8 cellular contexts compared by ENCODE assay signal in the genomic region with DNA sequence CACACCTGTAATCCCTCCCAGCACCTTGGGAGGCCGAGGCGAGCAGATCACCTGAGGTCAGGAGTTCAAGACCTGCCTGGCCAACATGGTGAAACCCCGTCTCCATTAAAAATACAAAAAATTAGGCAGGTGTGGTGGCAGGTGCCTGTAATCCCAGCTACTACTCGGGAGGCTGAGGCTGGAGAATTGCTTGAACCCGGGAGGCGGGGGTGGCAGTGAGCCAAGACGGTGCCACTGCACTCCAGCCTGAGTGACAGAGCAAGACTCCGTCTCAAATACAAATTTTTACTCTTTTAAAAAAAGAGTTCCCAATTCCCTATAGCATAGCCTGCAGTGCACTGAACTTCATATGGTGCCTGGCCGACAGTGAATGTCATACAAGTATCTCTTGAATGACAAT. TPM values are rescaled to one million over a fixed set of nuclear protein-coding genes. Genes with fewer than 3 reads are reported as not detected.
DNase-seq lines count a peak whose midpoint lies in the region; TF ChIP-seq lines count a peak whose summit lies in the region.
"Not testable (repeated sequence)": the region's sequence is repeated elsewhere in the genome, so short reads cannot be mapped to it uniquely, and the experiment has no call there.

No MANE protein-coding gene starts in this region.

- H3K23ac ChIP-seq in H9 (ENCODE audit: insufficient read length, low read depth, low read length): not testable (repeated sequence)

- not testable (repeated sequence) for H3K9ac ChIP-seq in H9 (ENCODE audit: extremely low read depth, insufficient read length, low read length); skeletal muscle satellite cell (ENCODE audit: low read depth, low read length)
- 0 out of 2 replicates have a peak overlapping the region, but pooled peaks have one; percentile 94 for H3K9ac ChIP-seq in OCI-LY3 (ENCODE audit: low read length)

- not testable (repeated sequence) for H3K36me3 Mint-ChIP-seq in H9 (ENCODE audit: insufficient read depth in 1 of 3, low read depth in 3 of 3)
- peaks cover 24% of the 10 kb centered on the region for H3K36me3 Mint-ChIP-seq in activated CD4-positive, alpha-beta memory T cell treated with anti-CD3 and anti-CD28 coated beads, Interleukin-2, amount 10 ng/mL, durations not matched to agents 7 days and 5 days (ENCODE audit: low read depth)
- H3K36me3 Mint-ChIP-seq in brain: peaks cover 19% of the 10 kb centered on the region

- no CpG with 5 or more reads among the region's 9 CpGs for WGBS in H9 (ENCODE audit: extremely low coverage, insufficient read length, low lambda C conversion rate)

- H4K20me1 ChIP-seq in H9 (ENCODE audit: control insufficient read depth, insufficient read depth, insufficient read length): not testable (repeated sequence)
- peaks cover 64% of the 10 kb centered on the region for H4K20me1 ChIP-seq in OCI-LY3 (ENCODE audit: insufficient read depth, low read length)

- H3K4me1 Mint-ChIP-seq in H9 (peaks cover 19 to 28% of the 10 kb centered on the region in 2 experiments), brain (peaks cover 61% of the 10 kb centered on the region)
- H3K4me1 Mint-ChIP-seq in activated CD4-positive, alpha-beta memory T cell treated with anti-CD3 and anti-CD28 coated beads, Interleukin-2, amount 10 ng/mL, durations not matched to agents 7 days and 5 days: peaks cover 39% of the 10 kb centered on the region

- POLR2A ChIA-PET in AG04450 (lab: Yijun Ruan, JAX): not testable (repeated sequence)
- POLR2A ChIA-PET in activated CD4-positive, alpha-beta memory T cell treated with anti-CD3 and anti-CD28 coated beads, Interleukin-2, amount 10 ng/mL, durations not matched to agents 7 days and 5 days (lab: Charles Lee): interaction anchor here (2.3 kb wide), 1 partner anchor 9 kb away, joined by 6 read pairs; no protein-coding TSS in a partner anchor

- H4K91ac ChIP-seq in H9 (ENCODE audit: insufficient read length, low read depth, low read length): not testable (repeated sequence)

- not testable (repeated sequence) for H3T11ph ChIP-seq in H9 (ENCODE audit: low read length)

- H3K79me1 ChIP-seq in H9 (ENCODE audit: insufficient read depth, low read depth, low read length, poor library complexity, severe bottlenecking): not testable (repeated sequence)

- H2AFZ ChIP-seq in H9 (ENCODE audit: low read length); OCI-LY3 (ENCODE audit: low read depth, low read length): not testable (repeated sequence)

- H3K56ac ChIP-seq in H9 (ENCODE audit: insufficient read length, low read depth, low read length): not testable (repeated sequence)

- H3K27me3 ChIP-seq in AG04450 (ENCODE audit: control insufficient read depth, insufficient read depth, low read length); H9 (ENCODE audit: insufficient read depth, low read length); OCI-LY3 (ENCODE audit: low read depth, low read length); mononuclear cell (ENCODE audit: insufficient read depth, low read length); skeletal muscle satellite cell (ENCODE audit: control insufficient read depth, insufficient read depth, low read length): not testable (repeated sequence)

- H3K79me2 ChIP-seq in H9 (ENCODE audit: insufficient read depth, low read length): peaks cover 34% of the 10 kb centered on the region; the same call in 1 of the 2 replicates
- H3K79me2 ChIP-seq in OCI-LY3 (ENCODE audit: low read length): peaks cover 85% of the 10 kb centered on the region

- H3K4me1 ChIP-seq in H9 (ENCODE audit: insufficient read depth, low read length): not testable (repeated sequence)
- H3K4me1 ChIP-seq in OCI-LY3 (ENCODE audit: low read length) (peaks cover 24% of the 10 kb centered on the region), mononuclear cell (ENCODE audit: insufficient read depth, low read length) (peaks cover 35% of the 10 kb centered on the region), skeletal muscle satellite cell (ENCODE audit: control insufficient read depth, insufficient read depth, low read length) (peaks cover 16% of the 10 kb centered on the region)

- not testable (repeated sequence) for H4K5ac ChIP-seq in H9 (ENCODE audit: insufficient read length, low read depth, low read length)

- not testable (repeated sequence) for H3K14ac ChIP-seq in H9 (ENCODE audit: insufficient read depth, low read length)

- not testable (repeated sequence) for H4K8ac ChIP-seq in H9 (replicated peaks; ENCODE audit: insufficient read length, low read depth, low read length)

- H3K23me2 ChIP-seq in H9 (ENCODE audit: insufficient read length, low read depth, low read length, poor library complexity, severe bottlenecking): not testable (repeated sequence)

- H3K27ac Mint-ChIP-seq in H9; activated CD4-positive, alpha-beta memory T cell treated with anti-CD3 and anti-CD28 coated beads, Interleukin-2, amount 10 ng/mL, durations not matched to agents 7 days and 5 days: not testable (repeated sequence)
- H3K27ac Mint-ChIP-seq in brain: peak overlapping the region in 3 of 5 experiments; percentile 94 to 96 (median 96)

- not testable (repeated sequence) for TF ChIP-seq CTCF in AG04450 (IDR thresholded peaks at IDR 0.05; ENCODE audit: low read depth, low read length); H9 (conservative IDR thresholded peaks at IDR 0.05); OCI-LY3 (IDR thresholded peaks at IDR 0.05; ENCODE audit: low read depth, low read length); brain (conservative IDR thresholded peaks at IDR 0.05); fibroblast of mammary gland (conservative IDR thresholded peaks at IDR 0.05; ENCODE audit: control insufficient read depth, insufficient read depth, low read depth, low read length)

- DNase-seq in AG04450 (ENCODE audit: low read depth, low spot score); H9; activated CD4-positive, alpha-beta memory T cell treated with anti-CD3 and anti-CD28 coated beads, Interleukin-2, amount 10 ng/mL, durations not matched to agents 7 days and 5 days; fibroblast of mammary gland (ENCODE audit: low read depth): not testable (repeated sequence)

- not testable (repeated sequence) for H2BK5ac ChIP-seq in H9 (ENCODE audit: insufficient read length, low read length)

- CTCF ChIA-PET in AG04450 (lab: Charles Lee); activated CD4-positive, alpha-beta memory T cell treated with anti-CD3 and anti-CD28 coated beads, Interleukin-2, amount 10 ng/mL, durations not matched to agents 7 days and 5 days (lab: Charles Lee): not testable (repeated sequence)

- not testable (repeated sequence) for H2BK12ac ChIP-seq in H9 (ENCODE audit: insufficient read length, low read depth, low read length)

- not testable (repeated sequence) for H3K36me3 ChIP-seq in OCI-LY3 (replicated peaks; ENCODE audit: low read depth, low read length); skeletal muscle satellite cell (ENCODE audit: insufficient read depth, low read length)

- not testable (repeated sequence) for H2BK120ac ChIP-seq in H9 (ENCODE audit: low read depth, low read length, poor library complexity, severe bottlenecking)

- not testable (repeated sequence) for H3K4ac ChIP-seq in H9 (ENCODE audit: low read depth, low read length)

- H3K9me3 ChIP-seq in AG04450 (ENCODE audit: control insufficient read depth, insufficient read depth, low read length); H9 (ENCODE audit: control insufficient read depth, low read depth, low read length); OCI-LY3 (ENCODE audit: insufficient read depth, low read length); mononuclear cell (ENCODE audit: low read depth, low read length); skeletal muscle satellite cell (replicated peaks; ENCODE audit: low read length): not testable (repeated sequence)

- not testable (repeated sequence) for H3K27ac ChIP-seq in AG04450 (ENCODE audit: low read depth, low read length); H9 (ENCODE audit: insufficient read length, low read depth, low read length); OCI-LY3 (ENCODE audit: low read length)

- not testable (repeated sequence) for H2BK20ac ChIP-seq in H9 (ENCODE audit: low read depth, low read length, poor library complexity, severe bottlenecking)

- not testable (repeated sequence) for H3K9me3 Mint-ChIP-seq in H9; activated CD4-positive, alpha-beta memory T cell treated with anti-CD3 and anti-CD28 coated beads, Interleukin-2, amount 10 ng/mL, durations not matched to agents 7 days and 5 days; brain

- not testable (repeated sequence) for H2BK15ac ChIP-seq in H9 (ENCODE audit: low read depth, low read length)

- not testable (repeated sequence) for H3K18ac ChIP-seq in H9 (ENCODE audit: insufficient read length, low read depth, low read length)

- H2AK5ac ChIP-seq in H9 (ENCODE audit: insufficient read length, low read length): not testable (repeated sequence)

- H3K4me3 ChIP-seq in AG04450 (ENCODE audit: low read depth, low read length) (peak overlapping the region; percentile 89; the same call in 1 of the 2 replicates), OCI-LY3 (ENCODE audit: low read length) (peak overlapping the region; percentile 96), fibroblast of mammary gland (ENCODE audit: control insufficient read depth, low read depth, low read length) (peak overlapping the region; percentile 78), mononuclear cell (ENCODE audit: low read length) (peak overlapping the region; percentile 95), skeletal muscle satellite cell (ENCODE audit: low read length) (peak overlapping the region; percentile 92)

- H3K27me3 Mint-ChIP-seq in H9 (ENCODE audit: low read depth); activated CD4-positive, alpha-beta memory T cell treated with anti-CD3 and anti-CD28 coated beads, Interleukin-2, amount 10 ng/mL, durations not matched to agents 7 days and 5 days; brain: not testable (repeated sequence)

- peak overlapping the region; percentile 48 for H3K4me2 ChIP-seq in H9 (ENCODE audit: insufficient read depth, insufficient read length, low read length)
- peak overlapping the region; percentile 95 for H3K4me2 ChIP-seq in OCI-LY3 (ENCODE audit: low read length)
- H3K4me2 ChIP-seq in skeletal muscle satellite cell (ENCODE audit: low read length): peak overlapping the region; percentile 85

- H3K4me3 Mint-ChIP-seq in H9 (peak overlapping the region; percentile 95 to 99), brain (peak overlapping the region; percentile 92 to 99 (median 96))
- peak overlapping the region; percentile 99 for H3K4me3 Mint-ChIP-seq in activated CD4-positive, alpha-beta memory T cell treated with anti-CD3 and anti-CD28 coated beads, Interleukin-2, amount 10 ng/mL, durations not matched to agents 7 days and 5 days

RNA-seq across cellular contexts. Expression of gene COP1, which starts 2.4 kb away (rescaled TPM):
- polyA plus RNA-seq in AG04450 (2011; rRNA removed) (33.2 and 43.7 TPM in 2 replicates), brain (ENCODE audit: insufficient read depth, low read depth, low replicate concordance) (29.0 TPM)
- polyA minus RNA-seq in AG04450 (2011; rRNA and poly(A)+ RNA removed): 37.4 and 73.0 TPM in 2 replicates
- total RNA-seq in H9 (2021) (41.3 and 44.6 TPM in 2 replicates), mononuclear cell (74.7 TPM)
- 10 to 100 TPM; 38.8 to 41.4 TPM for total RNA-seq in activated CD4-positive, alpha-beta memory T cell treated with anti-CD3 and anti-CD28 coated beads, Interleukin-2, amount 10 ng/mL, durations not matched to agents 7 days and 5 days
- total RNA-seq in skeletal muscle satellite cell (2012; rRNA removed): 42.6 and 46.5 TPM in 2 replicates
